ENCODE assay signal across 9 cellular contexts in the genomic region with DNA sequence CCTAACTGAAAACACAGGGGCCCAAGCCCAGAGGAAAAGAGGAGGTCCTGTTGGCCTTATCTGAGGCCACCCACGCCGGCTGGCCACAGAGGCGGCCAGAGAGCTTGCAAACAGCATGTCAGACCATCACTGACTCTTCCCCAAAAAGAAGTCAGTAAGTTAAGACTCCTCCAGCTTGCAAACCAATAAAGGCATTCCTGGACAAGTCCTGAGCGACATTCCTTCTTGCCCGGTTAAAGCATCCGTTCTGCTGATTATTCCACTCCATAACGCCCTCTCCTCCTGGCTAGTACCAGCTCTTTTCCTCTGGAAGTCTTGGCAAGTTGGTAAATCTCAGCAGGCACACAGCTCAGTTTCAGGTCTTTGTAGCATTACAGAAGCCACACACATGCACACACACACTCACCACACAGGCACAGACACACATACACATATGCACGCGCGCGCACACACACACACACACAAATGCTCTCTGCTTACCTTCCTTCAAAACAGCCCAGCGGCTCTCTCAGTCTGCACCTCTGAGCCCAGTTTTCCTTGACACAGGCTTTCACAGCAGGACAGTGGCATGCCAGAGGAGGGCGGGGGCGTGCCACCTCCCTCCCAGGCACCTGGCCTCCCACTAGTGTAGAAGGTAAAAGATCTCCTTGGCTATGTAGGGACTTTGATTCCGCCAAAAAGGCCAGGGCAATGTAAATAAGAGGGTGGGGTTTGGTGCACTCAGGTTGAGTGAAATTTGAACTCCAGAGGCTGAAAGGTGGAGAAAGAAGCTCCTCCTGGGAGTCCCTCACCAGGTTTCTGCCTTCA.
A peak's percentile ranks its signal among the peaks of the same experiment; 100 is the strongest.
DNase-seq lines count a peak whose midpoint lies in the region; FAIRE-seq and TF ChIP-seq lines count a peak whose summit lies in the region.
"Had no signal": no experiment of that assay in that cellular context is flagged by ENCODE, and none has a peak within 500 bp of the region (broad histone marks: within the 10 kb centered on the region; RNA-seq: fewer than 3 reads in every experiment).

No MANE protein-coding gene starts in this region.

- no peaks in the 10 kb centered on the region for H3K27me3 ChIP-seq in smooth muscle cell (ENCODE audit: low read depth)

- H3K79me2 ChIP-seq in smooth muscle cell (ENCODE audit: low read depth), result no peaks in the 10 kb centered on the region

- no peaks in the 10 kb centered on the region for H3K36me3 ChIP-seq in smooth muscle cell (ENCODE audit: low read depth)

- CTCF ChIA-PET in activated CD4-positive, alpha-beta memory T cell treated with anti-CD3 and anti-CD28 coated beads, Interleukin-2, amount 10 ng/mL, durations not matched to agents 7 days and 5 days (lab: Charles Lee), result no interaction called here

- peak overlapping the region; percentile 7 to 88 (median 80) for H3K27ac Mint-ChIP-seq in brain
- H3K27ac Mint-ChIP-seq in activated CD4-positive, alpha-beta memory T cell treated with anti-CD3 and anti-CD28 coated beads, Interleukin-2, amount 10 ng/mL, durations not matched to agents 7 days and 5 days, result no peak overlapping the region
- no peak overlapping the region for H3K27ac Mint-ChIP-seq in activated CD4-positive, alpha-beta T cell treated with anti-CD3 and anti-CD28 coated beads, Interleukin-2, amount 10 ng/mL, durations not matched to agents 24 days and 14 days

- H4K20me1 ChIP-seq in smooth muscle cell (ENCODE audit: low read depth), result peaks cover 98% of the 10 kb centered on the region

- DNase-seq in M059J (ENCODE audit: low read depth), result peak; percentile 65
- DNase-seq in iris pigment epithelial cell (ENCODE audit: low read depth), result peak; percentile 25
- DNase-seq in smooth muscle cell (lab: John Stamatoyannopoulos, UW; ENCODE audit: unreplicated experiment), result no peak
- DNase-seq in GM12892 (ENCODE audit: insufficient read length), result no peak
- DNase-seq in DMS53 treated with DMSO at 0.1 percent for 48 hours (lab: John Stamatoyannopoulos, UW; ENCODE audit: unreplicated experiment), result no peak
- no peak for DNase-seq in activated CD4-positive, alpha-beta memory T cell treated with anti-CD3 and anti-CD28 coated beads, Interleukin-2, amount 10 ng/mL, durations not matched to agents 7 days and 5 days
- DNase-seq in activated CD4-positive, alpha-beta T cell treated with anti-CD3 and anti-CD28 coated beads, Interleukin-2, amount 10 ng/mL, durations not matched to agents 24 days and 14 days, result no peak

- H3K9ac ChIP-seq in smooth muscle cell (ENCODE audit: low read depth), result no peak overlapping the region
- H3K9ac ChIP-seq: KMS-11 had no signal

- H3K4me3 ChIP-seq in smooth muscle cell, result no peak overlapping the region

- intact Hi-C loops in activated CD4-positive, alpha-beta T cell treated with anti-CD3 and anti-CD28 coated beads, Interleukin-2, amount 10 ng/mL, durations not matched to agents 24 days and 14 days (cut with micrococcal nuclease), result no loop called here

- no peaks in the 10 kb centered on the region for H3K9me3 Mint-ChIP-seq in brain
- no peaks in the 10 kb centered on the region for H3K9me3 Mint-ChIP-seq in activated CD4-positive, alpha-beta memory T cell treated with anti-CD3 and anti-CD28 coated beads, Interleukin-2, amount 10 ng/mL, durations not matched to agents 7 days and 5 days
- no peaks in the 10 kb centered on the region for H3K9me3 Mint-ChIP-seq in activated CD4-positive, alpha-beta T cell treated with anti-CD3 and anti-CD28 coated beads, Interleukin-2, amount 10 ng/mL, durations not matched to agents 24 days and 14 days

- 37% methylated on average over 15 of the region's 15 CpGs for WGBS in smooth muscle cell (ENCODE audit: low lambda C conversion rate)

- peaks cover 26% of the 10 kb centered on the region for H3K4me1 ChIP-seq in smooth muscle cell (ENCODE audit: low read depth)

- H3K4me3 Mint-ChIP-seq in brain, result peak overlapping the region; percentile 52 to 69 (median 62)
- no peak overlapping the region for H3K4me3 Mint-ChIP-seq in activated CD4-positive, alpha-beta memory T cell treated with anti-CD3 and anti-CD28 coated beads, Interleukin-2, amount 10 ng/mL, durations not matched to agents 7 days and 5 days
- H3K4me3 Mint-ChIP-seq in activated CD4-positive, alpha-beta T cell treated with anti-CD3 and anti-CD28 coated beads, Interleukin-2, amount 10 ng/mL, durations not matched to agents 24 days and 14 days, result no peak overlapping the region

- POLR2A ChIA-PET in activated CD4-positive, alpha-beta memory T cell treated with anti-CD3 and anti-CD28 coated beads, Interleukin-2, amount 10 ng/mL, durations not matched to agents 7 days and 5 days (lab: Charles Lee), result no interaction called here

- FAIRE-seq in GM12892 (lab: Jason Lieb, UNC), result no peak

- H2AFZ ChIP-seq in smooth muscle cell (ENCODE audit: low read depth), result no peak overlapping the region

- peak overlapping the region; percentile 67 for H3K27ac ChIP-seq in smooth muscle cell (ENCODE audit: low read depth)
- H3K27ac ChIP-seq: KMS-11 had no signal

- H3F3A ChIP-seq in smooth muscle cell (ENCODE audit: low read depth), result peaks cover 29% of the 10 kb centered on the region

- peak overlapping the region; percentile 78 for H3K4me2 ChIP-seq in smooth muscle cell
- H3K4me2 ChIP-seq: KMS-11 had no signal

- no peak for TF ChIP-seq CTCF in brain (conservative IDR thresholded peaks at IDR 0.05)
- no peak for TF ChIP-seq CTCF in smooth muscle cell (IDR thresholded peaks at IDR 0.05; ENCODE audit: borderline replicate concordance, insufficient read depth, poor library complexity, severe bottlenecking)

- no peaks in the 10 kb centered on the region for H3K36me3 Mint-ChIP-seq in brain
- H3K36me3 Mint-ChIP-seq in activated CD4-positive, alpha-beta memory T cell treated with anti-CD3 and anti-CD28 coated beads, Interleukin-2, amount 10 ng/mL, durations not matched to agents 7 days and 5 days (ENCODE audit: low read depth), result no peaks in the 10 kb centered on the region
- H3K36me3 Mint-ChIP-seq in activated CD4-positive, alpha-beta T cell treated with anti-CD3 and anti-CD28 coated beads, Interleukin-2, amount 10 ng/mL, durations not matched to agents 24 days and 14 days (ENCODE audit: low read depth), result no peaks in the 10 kb centered on the region

- H3K27me3 Mint-ChIP-seq in brain, result peaks cover 14% of the 10 kb centered on the region
- no peaks in the 10 kb centered on the region for H3K27me3 Mint-ChIP-seq in activated CD4-positive, alpha-beta memory T cell treated with anti-CD3 and anti-CD28 coated beads, Interleukin-2, amount 10 ng/mL, durations not matched to agents 7 days and 5 days
- no peaks in the 10 kb centered on the region for H3K27me3 Mint-ChIP-seq in activated CD4-positive, alpha-beta T cell treated with anti-CD3 and anti-CD28 coated beads, Interleukin-2, amount 10 ng/mL, durations not matched to agents 24 days and 14 days

- no peaks in the 10 kb centered on the region for H3K9me3 ChIP-seq in smooth muscle cell (replicated peaks; ENCODE audit: low read depth)

- peaks cover 79% of the 10 kb centered on the region for H3K4me1 Mint-ChIP-seq in brain
- H3K4me1 Mint-ChIP-seq in activated CD4-positive, alpha-beta memory T cell treated with anti-CD3 and anti-CD28 coated beads, Interleukin-2, amount 10 ng/mL, durations not matched to agents 7 days and 5 days, result no peaks in the 10 kb centered on the region
- no peaks in the 10 kb centered on the region for H3K4me1 Mint-ChIP-seq in activated CD4-positive, alpha-beta T cell treated with anti-CD3 and anti-CD28 coated beads, Interleukin-2, amount 10 ng/mL, durations not matched to agents 24 days and 14 days

- no peak for TF ChIP-seq POLR2A in GM12892 (IDR thresholded peaks at IDR 0.05; ENCODE audit: low read depth, low read length)

Comparison
In these comparisons a context has a peak if more than half of its experiments do, and no peak if none do; other contexts are left out.
1. DNase-seq: peak in M059J (single experiment) and iris pigment epithelial cell (single experiment); none in smooth muscle cell (single experiment), GM12892 (single experiment), DMS53 treated with DMSO at 0.1 percent for 48 hours (single experiment), activated CD4-positive, alpha-beta memory T cell treated with anti-CD3 and anti-CD28 coated beads, Interleukin-2, amount 10 ng/mL, durations not matched to agents 7 days and 5 days (single experiment) and activated CD4-positive, alpha-beta T cell treated with anti-CD3 and anti-CD28 coated beads, Interleukin-2, amount 10 ng/mL, durations not matched to agents 24 days and 14 days (single experiment).
2. H3K27ac Mint-ChIP-seq: peak in brain (5 of 5); none in activated CD4-positive, alpha-beta memory T cell treated with anti-CD3 and anti-CD28 coated beads, Interleukin-2, amount 10 ng/mL, durations not matched to agents 7 days and 5 days (single experiment) and activated CD4-positive, alpha-beta T cell treated with anti-CD3 and anti-CD28 coated beads, Interleukin-2, amount 10 ng/mL, durations not matched to agents 24 days and 14 days (single experiment).
3. H3K4me3 Mint-ChIP-seq: peak in brain (5 of 5); none in activated CD4-positive, alpha-beta memory T cell treated with anti-CD3 and anti-CD28 coated beads, Interleukin-2, amount 10 ng/mL, durations not matched to agents 7 days and 5 days (single experiment) and activated CD4-positive, alpha-beta T cell treated with anti-CD3 and anti-CD28 coated beads, Interleukin-2, amount 10 ng/mL, durations not matched to agents 24 days and 14 days (single experiment).